8 cellular contexts compared by ENCODE assay signal in genomic region chr2:8953525-8953924, GRCh38. TPM values are rescaled to one million over a fixed set of nuclear protein-coding genes. Genes with fewer than 3 reads are reported as not detected.
"Had no signal": no experiment of that assay in that cellular context is flagged by ENCODE, and none has a peak within 500 bp of the region (broad histone marks: within the 10 kb centered on the region; RNA-seq: fewer than 3 reads in every experiment).

No MANE protein-coding gene starts in this region.

- H3K36me3 Mint-ChIP-seq: IgD-negative memory B cell had no signal

- H3K4me3 ChIP-seq: GM23338 had no signal

- H3K4me1 Mint-ChIP-seq: IgD-negative memory B cell had no signal

- FAIRE-seq: H1, H54, HTR-8/SVneo had no signal

- H3K4me2 ChIP-seq: GM23338 had no signal

- H3K4me3 Mint-ChIP-seq: GM23338, H9, IgD-negative memory B cell had no signal

- H2AFZ ChIP-seq: GM23338 had no signal

- ATAC-seq: GM23338 had no signal

- H3K27ac Mint-ChIP-seq: GM23338, H9, IgD-negative memory B cell had no signal

- DNase-seq: H9, HCEC 1CT, KG1 had no signal

RNA-seq across cellular contexts. Expression of gene MBOAT2, which starts 50.0 kb away (rescaled TPM):
- polyA plus RNA-seq: IgD-negative memory B cell had no signal
